8 cellular contexts compared by ENCODE assay signal in the genomic region with DNA sequence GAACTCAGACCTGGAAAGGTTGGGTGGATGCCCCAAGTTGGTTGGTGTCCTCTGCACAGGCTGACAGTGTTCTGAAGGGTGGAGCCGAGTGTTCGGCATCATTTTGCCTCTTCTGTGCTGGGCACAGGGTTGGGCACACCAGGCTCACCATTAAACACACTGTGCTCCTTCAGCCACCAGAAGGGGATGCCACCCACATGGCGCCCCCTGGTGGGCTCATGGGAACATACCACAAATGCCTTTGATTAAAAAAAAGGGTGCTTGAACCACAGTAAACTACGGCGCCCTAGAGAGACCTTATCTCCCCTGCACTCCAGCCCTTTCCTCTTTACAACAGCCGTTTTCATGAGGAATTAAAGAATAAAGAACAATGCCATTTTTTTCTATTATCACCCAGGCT.
DNase-seq lines count a peak whose midpoint lies in the region; ATAC-seq and TF ChIP-seq lines count a peak whose summit lies in the region.
"Had no signal": no experiment of that assay in that cellular context is flagged by ENCODE, and none has a peak within 500 bp of the region (broad histone marks: within the 10 kb centered on the region; RNA-seq: fewer than 3 reads in every experiment).

No MANE protein-coding gene starts in this region.

- H2AFZ ChIP-seq in OCI-LY1 (ENCODE audit: low read length), result no peak overlapping the region
- no peak overlapping the region for H2AFZ ChIP-seq in fibroblast of lung (ENCODE audit: low read length)

- H3K27me3 ChIP-seq in OCI-LY1 (ENCODE audit: insufficient read depth, low read length), result no peaks in the 10 kb centered on the region
- no peaks in the 10 kb centered on the region for H3K27me3 ChIP-seq in fibroblast of lung (ENCODE audit: control insufficient read depth, insufficient read depth, low read length)

- peak; percentile 75 for ATAC-seq in GM19351 (IDR thresholded peaks at IDR 0.05; ENCODE audit: unreplicated experiment)
- ATAC-seq in stimulated activated naive CD8-positive, alpha-beta T cell treated with anti-CD3 and anti-CD28 coated beads, Interleukin-15, Interleukin-2, amounts not matched to agents 100 U/mL and 50 U/mL, for 24 hours, result no peak
- ATAC-seq in GM19467 (IDR thresholded peaks at IDR 0.05; ENCODE audit: unreplicated experiment), result no peak
- ATAC-seq in HG03521 (IDR thresholded peaks at IDR 0.05; ENCODE audit: unreplicated experiment), result no peak
- ATAC-seq: left colon had no signal

- H3K36me3 ChIP-seq in OCI-LY1 (ENCODE audit: insufficient read depth, low read length), result no peaks in the 10 kb centered on the region
- no peaks in the 10 kb centered on the region for H3K36me3 ChIP-seq in fibroblast of lung (ENCODE audit: control insufficient read depth, insufficient read depth, low read length)

- no peak overlapping the region for H3K4me3 ChIP-seq in OCI-LY1 (ENCODE audit: low read depth, low read length, poor library complexity, severe bottlenecking)
- no peak overlapping the region for H3K4me3 ChIP-seq in fibroblast of lung (replicated peaks in 1 of 4; ENCODE audit: control extremely low read depth in 1 of 4, insufficient read depth in 1 of 4, low read depth in 3 of 4, low read length in 4 of 4)

- TF ChIP-seq CTCF in OCI-LY1 (IDR thresholded peaks at IDR 0.05; ENCODE audit: low read length), result peak; percentile 62
- peak; percentile 45 to 66 for TF ChIP-seq CTCF in fibroblast of lung (conservative IDR thresholded peaks at IDR 0.05 in 1 of 2, IDR thresholded peaks at IDR 0.05 in 1 of 2; ENCODE audit: low read depth in 1 of 2, low read length in 2 of 2)

- peak; percentile 7 for DNase-seq in DMS53 treated with DMSO at 0.1 percent for 48 hours (lab: John Stamatoyannopoulos, UW; ENCODE audit: unreplicated experiment)
- DNase-seq in fibroblast of lung (ENCODE audit: low read depth in 2 of 2), result peak in 1 of 2 donors; percentile 39
- DNase-seq in stimulated activated naive CD8-positive, alpha-beta T cell treated with anti-CD3 and anti-CD28 coated beads, Interleukin-15, Interleukin-2, amounts not matched to agents 100 U/mL and 50 U/mL, for 24 hours, result peak; percentile 25

- H4K20me1 ChIP-seq in OCI-LY1 (ENCODE audit: insufficient read depth, low read length) (no peaks in the 10 kb centered on the region), fibroblast of lung (ENCODE audit: control insufficient read depth, extremely low read depth, insufficient read depth, low read length) (no peaks in the 10 kb centered on the region)

- H3K4me2 ChIP-seq in OCI-LY1 (ENCODE audit: low read length) (no peak overlapping the region), fibroblast of lung (ENCODE audit: extremely low read depth, insufficient read depth, low read length) (no peak overlapping the region)

- H3K9ac ChIP-seq in OCI-LY1 (ENCODE audit: low read length), result no peak overlapping the region
- H3K9ac ChIP-seq in fibroblast of lung (ENCODE audit: insufficient read depth, low read length), result no peak overlapping the region

- H3K27ac ChIP-seq in OCI-LY1 (ENCODE audit: low read depth, low read length, poor library complexity, severe bottlenecking) (no peak overlapping the region), fibroblast of lung (ENCODE audit: insufficient read depth, low read length) (no peak overlapping the region)

- H3K4me1 ChIP-seq in OCI-LY1 (ENCODE audit: insufficient read depth, low read length, severe bottlenecking), result no peaks in the 10 kb centered on the region
- no peaks in the 10 kb centered on the region for H3K4me1 ChIP-seq in fibroblast of lung (ENCODE audit: control insufficient read depth, extremely low read depth, insufficient read depth, low read length)

- H3K9me2 ChIP-seq in OCI-LY1 (ENCODE audit: low read depth, low read length), result no peaks in the 10 kb centered on the region

- H3K79me2 ChIP-seq in OCI-LY1 (ENCODE audit: insufficient read depth, low read length) (no peaks in the 10 kb centered on the region), fibroblast of lung (ENCODE audit: control insufficient read depth, insufficient read depth, low read length) (no peaks in the 10 kb centered on the region)

- no peaks in the 10 kb centered on the region for H3F3A ChIP-seq in OCI-LY1 (ENCODE audit: insufficient read depth, low read length)

- no peaks in the 10 kb centered on the region for H3K9me3 ChIP-seq in OCI-LY1 (ENCODE audit: low read length)
- H3K9me3 ChIP-seq in fibroblast of lung (ENCODE audit: control insufficient read depth, insufficient read depth, low read depth, low read length), result no peaks in the 10 kb centered on the region
